27 cellular contexts compared by ENCODE assay signal in the genomic region with DNA sequence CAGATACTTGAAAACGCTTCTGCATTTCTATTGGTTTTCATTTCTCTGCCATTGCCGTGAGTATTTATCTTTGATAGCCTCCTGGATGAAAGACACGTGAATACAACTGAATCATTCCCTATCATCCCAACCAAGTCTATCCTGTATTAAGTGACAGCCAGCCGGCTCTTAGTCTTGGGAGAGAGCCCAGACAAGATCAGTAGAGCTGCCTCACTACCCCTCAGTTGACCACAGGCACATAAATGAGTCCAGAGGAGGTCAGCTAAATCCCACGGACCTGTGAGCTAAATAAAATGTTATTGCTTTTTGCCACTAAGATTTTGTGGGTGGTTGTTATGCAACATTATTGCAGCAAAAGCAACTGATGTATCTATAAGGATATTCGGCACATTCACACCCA.
"Had no signal": no experiment of that assay in that cellular context is flagged by ENCODE, and none has a peak within 500 bp of the region (broad histone marks: within the 10 kb centered on the region; RNA-seq: fewer than 3 reads in every experiment).

No MANE protein-coding gene starts in this region.

- H3K4me3 ChIP-seq: ascending aorta, esophagus squamous epithelium, left ventricle myocardium inferior, pancreas, prostate gland, right atrium auricular region, SK-N-MC, skin epidermis, tibial artery, upper lobe of right lung had no signal

- H3K27ac ChIP-seq: ascending aorta, brain microvascular endothelial cell, esophagus squamous epithelium, left ventricle myocardium inferior, pancreas, prostate gland, SK-N-MC, skin epidermis, tibial artery, upper lobe of right lung, VCaP had no signal

- H3K36me3 Mint-ChIP-seq: activated naive CD8-positive, alpha-beta T cell; naive thymus-derived CD8-positive, alpha-beta T cell had no signal

- H3K4me3 Mint-ChIP-seq: activated naive CD8-positive, alpha-beta T cell; endodermal cell; naive thymus-derived CD8-positive, alpha-beta T cell; neural crest cell had no signal

- H3K9me3 Mint-ChIP-seq: endodermal cell had no signal

- H3K27me3 Mint-ChIP-seq: activated naive CD8-positive, alpha-beta T cell; naive thymus-derived CD8-positive, alpha-beta T cell had no signal

- H3K4me1 Mint-ChIP-seq: endodermal cell; naive thymus-derived CD8-positive, alpha-beta T cell; neural crest cell had no signal

- H3K4me1 ChIP-seq: ascending aorta, esophagus squamous epithelium, left ventricle myocardium inferior, pancreas, prostate gland, right atrium auricular region, tibial artery, upper lobe of right lung had no signal

- DNase-seq: activated CD4-positive, alpha-beta T cell treated with anti-CD3 and anti-CD28 coated beads for 4 hours; activated CD4-positive, alpha-beta T cell treated with anti-CD3 and anti-CD28 coated beads, Interleukin-2, amount 50 U/mL, for 48 hours; activated CD8-positive, alpha-beta memory T cell treated with anti-CD3 and anti-CD28 coated beads for 24 hours; activated effector memory CD4-positive, alpha-beta T cell treated with Interleukin-2 at 50 U/mL for 16 hours; activated naive CD4-positive, alpha-beta T cell treated with Interleukin-2 at 50 U/mL for 16 hours; brain microvascular endothelial cell; caudate nucleus; endodermal cell; esophagus squamous epithelium; left ventricle myocardium inferior; naive thymus-derived CD8-positive, alpha-beta T cell; nucleus accumbens; pancreas; stimulated activated CD4-positive, alpha-beta T cell treated with anti-CD3 and anti-CD28 coated beads, Interleukin-12 subunit alpha, Interleukin-12 subunit beta, amount 100 ng/mL, for 4 hours; stimulated activated CD4-positive, alpha-beta T cell treated with anti-CD3 and anti-CD28 coated beads, Interleukin-4, amount 100 ng/mL, for 1 hour; stimulated activated naive CD8-positive, alpha-beta T cell treated with anti-CD3 and anti-CD28 coated beads, Interleukin-15, Interleukin-2, amounts not matched to agents 100 U/mL and 50 U/mL, for 24 hours; substantia nigra; tibial artery; upper lobe of right lung had no signal

- H3K27ac Mint-ChIP-seq: activated naive CD8-positive, alpha-beta T cell; endodermal cell; naive thymus-derived CD8-positive, alpha-beta T cell had no signal

- H3K9me3 ChIP-seq: ascending aorta, esophagus squamous epithelium, left ventricle myocardium inferior, pancreas, prostate gland, right atrium auricular region, tibial artery, upper lobe of right lung had no signal

- H3K36me3 ChIP-seq: ascending aorta, brain microvascular endothelial cell, esophagus squamous epithelium, left ventricle myocardium inferior, pancreas, prostate gland, right atrium auricular region, tibial artery, upper lobe of right lung had no signal

- H3K27me3 ChIP-seq: ascending aorta, brain microvascular endothelial cell, esophagus squamous epithelium, pancreas, right atrium auricular region, tibial artery, upper lobe of right lung had no signal
